In genomic region chr3:188041193-188041592, GRCh38 we compare ENCODE assay signal across 19 cellular contexts.
DNase-seq lines count a peak whose midpoint lies in the region; ATAC-seq and TF ChIP-seq lines count a peak whose summit lies in the region.
"Had no signal": no experiment of that assay in that cellular context is flagged by ENCODE, and none has a peak within 500 bp of the region (broad histone marks: within the 10 kb centered on the region; RNA-seq: fewer than 3 reads in every experiment).

No MANE protein-coding gene starts in this region.

- H3K36me3 ChIP-seq in BLaER1 treated with 17β-estradiol and CSF1 and Interleukin-3, amounts not matched to agents 10 nM and 100 nM: no peaks in the 10 kb centered on the region
- H3K36me3 ChIP-seq in trophoblast cell (ENCODE audit: control insufficient read depth in 1 of 2, insufficient read depth in 2 of 2, low read length in 2 of 2): no peaks in the 10 kb centered on the region

- H2BK5ac ChIP-seq in trophoblast cell (ENCODE audit: low read depth, low read length, poor library complexity): no peak overlapping the region

- peaks cover 12 to 32% (median 23%) of the 10 kb centered on the region in 10 experiments for H3K4me1 ChIP-seq in BLaER1 treated with 17β-estradiol and CSF1 and Interleukin-3, amounts not matched to agents 10 nM and 100 nM
- peaks cover 5 to 16% of the 10 kb centered on the region in 2 experiments for H3K4me1 ChIP-seq in trophoblast cell (ENCODE audit: control insufficient read depth in 1 of 2, insufficient read depth in 2 of 2, low read length in 2 of 2)

- no peaks in the 10 kb centered on the region for H3K27me3 Mint-ChIP-seq in effector memory CD8-positive, alpha-beta T cell
- H3K27me3 Mint-ChIP-seq in stimulated activated memory B cell treated with anti-CD40 and anti-IgM and Interleukin-4, amounts not matched to agents 10 μg/mL and 1 μg/mL and 100 μg/mL, for 72 hours: peaks cover 9% of the 10 kb centered on the region
- peaks cover 12% of the 10 kb centered on the region for H3K27me3 Mint-ChIP-seq in activated T-cell treated with anti-CD3 and anti-CD28 coated beads, Interleukin-2, amount 50 U/mL, for 72 hours (ENCODE audit: low read depth)

- peak; percentile 47 for ATAC-seq in effector memory CD8-positive, alpha-beta T cell (replicated peaks)
- no peak for ATAC-seq in stimulated activated memory B cell treated with anti-CD40 and anti-IgM and Interleukin-4, amounts not matched to agents 10 μg/mL and 1 μg/mL and 100 μg/mL, for 72 hours
- ATAC-seq in HG03280 (IDR thresholded peaks at IDR 0.05; ENCODE audit: unreplicated experiment) (no peak), HG02571 (IDR thresholded peaks at IDR 0.05; ENCODE audit: unreplicated experiment) (no peak)
- ATAC-seq in activated T-cell treated with anti-CD3 and anti-CD28 coated beads, Interleukin-2, amount 50 U/mL, for 72 hours (replicated peaks in 1 of 2): no peak
- ATAC-seq: A549 had no signal

- H4K12ac ChIP-seq in trophoblast cell (ENCODE audit: low read depth, low read length): no peak overlapping the region

- H3K23ac ChIP-seq in trophoblast cell (ENCODE audit: low read length): no peak overlapping the region

- H3K9me3 ChIP-seq in BLaER1 treated with 17β-estradiol and CSF1 and Interleukin-3, amounts not matched to agents 10 nM and 100 nM (replicated peaks in 1 of 11): peaks cover 0 to 10% (median 0%) of the 10 kb centered on the region in 11 experiments; a peak in 4 of 22 replicates
- H3K9me3 ChIP-seq in trophoblast cell (ENCODE audit: insufficient read depth, low read depth, low read length): peaks cover 2% of the 10 kb centered on the region
- H3K9me3 ChIP-seq: A549 had no signal

- WGBS in trophoblast cell (ENCODE audit: extremely low coverage, insufficient coverage, insufficient read length): no CpG with 5 or more reads among the region's 1 CpG

- H3K79me1 ChIP-seq in trophoblast cell (ENCODE audit: low read length): no peaks in the 10 kb centered on the region

- H4K20me1 ChIP-seq in BLaER1 treated with 17β-estradiol and CSF1 and Interleukin-3, amounts not matched to agents 10 nM and 100 nM: no peaks in the 10 kb centered on the region; a peak in 1 of 22 replicates

- H2BK120ac ChIP-seq in trophoblast cell (ENCODE audit: insufficient read depth, low read length, poor library complexity): no peak overlapping the region

- no peaks in the 10 kb centered on the region for H3K79me2 ChIP-seq in trophoblast cell (ENCODE audit: control insufficient read depth, insufficient read depth, low read length, poor library complexity)

- H3K4me3 Mint-ChIP-seq in effector memory CD8-positive, alpha-beta T cell: no peak overlapping the region
- H3K4me3 Mint-ChIP-seq in stimulated activated memory B cell treated with anti-CD40 and anti-IgM and Interleukin-4, amounts not matched to agents 10 μg/mL and 1 μg/mL and 100 μg/mL, for 72 hours: no peak overlapping the region
- no peak overlapping the region for H3K4me3 Mint-ChIP-seq in activated T-cell treated with anti-CD3 and anti-CD28 coated beads, Interleukin-2, amount 50 U/mL, for 72 hours
- H3K4me3 Mint-ChIP-seq: CD14-positive monocyte, IgD-negative memory B cell had no signal

- H2AK5ac ChIP-seq in trophoblast cell (ENCODE audit: low read length): no peak overlapping the region

- TF ChIP-seq CTCF in NB4 (IDR thresholded peaks at IDR 0.05; ENCODE audit: low read depth, low read length): no peak

- H3K4me1 Mint-ChIP-seq in effector memory CD8-positive, alpha-beta T cell (ENCODE audit: low read depth in 2 of 2): peaks cover 8 to 13% of the 10 kb centered on the region in 2 donors
- H3K4me1 Mint-ChIP-seq in stimulated activated memory B cell treated with anti-CD40 and anti-IgM and Interleukin-4, amounts not matched to agents 10 μg/mL and 1 μg/mL and 100 μg/mL, for 72 hours: peaks cover 4% of the 10 kb centered on the region
- peaks cover 16% of the 10 kb centered on the region for H3K4me1 Mint-ChIP-seq in activated T-cell treated with anti-CD3 and anti-CD28 coated beads, Interleukin-2, amount 50 U/mL, for 72 hours (ENCODE audit: low read depth)

- H2AFZ ChIP-seq in trophoblast cell (ENCODE audit: insufficient read depth, low read length, poor library complexity): no peak overlapping the region

- H3K36me3 Mint-ChIP-seq in effector memory CD8-positive, alpha-beta T cell (ENCODE audit: insufficient read depth): no peaks in the 10 kb centered on the region
- H3K36me3 Mint-ChIP-seq in stimulated activated memory B cell treated with anti-CD40 and anti-IgM and Interleukin-4, amounts not matched to agents 10 μg/mL and 1 μg/mL and 100 μg/mL, for 72 hours: no peaks in the 10 kb centered on the region
- no peaks in the 10 kb centered on the region for H3K36me3 Mint-ChIP-seq in activated T-cell treated with anti-CD3 and anti-CD28 coated beads, Interleukin-2, amount 50 U/mL, for 72 hours (ENCODE audit: insufficient read depth in 2 of 2)
- H3K36me3 Mint-ChIP-seq: CD14-positive monocyte had no signal

- no peak overlapping the region for H3K4ac ChIP-seq in trophoblast cell (ENCODE audit: low read depth, low read length)

- H3K27ac ChIP-seq in BLaER1 treated with 17β-estradiol and CSF1 and Interleukin-3, amounts not matched to agents 10 nM and 100 nM: no peak overlapping the region
- no peak overlapping the region for H3K27ac ChIP-seq in trophoblast cell (ENCODE audit: low read depth, low read length)
- H3K27ac ChIP-seq: A549 had no signal

- H4K8ac ChIP-seq in trophoblast cell (ENCODE audit: low read depth, low read length): no peak overlapping the region

- TF ChIP-seq POLR2A in NB4 (IDR thresholded peaks at IDR 0.05; ENCODE audit: extremely low read depth, insufficient read length): no peak

- no peaks in the 10 kb centered on the region for H3K27me3 ChIP-seq in BLaER1 treated with 17β-estradiol and CSF1 and Interleukin-3, amounts not matched to agents 10 nM and 100 nM
- no peaks in the 10 kb centered on the region for H3K27me3 ChIP-seq in trophoblast cell (ENCODE audit: insufficient read depth, low read length)

- no peak overlapping the region for H4K91ac ChIP-seq in trophoblast cell (ENCODE audit: low read depth, low read length)

- H3K4me3 ChIP-seq in BLaER1 treated with 17β-estradiol and CSF1 and Interleukin-3, amounts not matched to agents 10 nM and 100 nM: no peak overlapping the region
- no peak overlapping the region for H3K4me3 ChIP-seq in NB4 (ENCODE audit: low read depth, low read length)
- no peak overlapping the region for H3K4me3 ChIP-seq in trophoblast cell (ENCODE audit: low read depth, low read length)
- H3K4me3 ChIP-seq: A549 had no signal

- H3K9me3 Mint-ChIP-seq in effector memory CD8-positive, alpha-beta T cell: no peaks in the 10 kb centered on the region
- H3K9me3 Mint-ChIP-seq in stimulated activated memory B cell treated with anti-CD40 and anti-IgM and Interleukin-4, amounts not matched to agents 10 μg/mL and 1 μg/mL and 100 μg/mL, for 72 hours: no peaks in the 10 kb centered on the region
- no peaks in the 10 kb centered on the region for H3K9me3 Mint-ChIP-seq in activated T-cell treated with anti-CD3 and anti-CD28 coated beads, Interleukin-2, amount 50 U/mL, for 72 hours
- H3K9me3 Mint-ChIP-seq: IgD-negative memory B cell had no signal

- H3K27ac Mint-ChIP-seq in effector memory CD8-positive, alpha-beta T cell: no peak overlapping the region
- H3K27ac Mint-ChIP-seq in stimulated activated memory B cell treated with anti-CD40 and anti-IgM and Interleukin-4, amounts not matched to agents 10 μg/mL and 1 μg/mL and 100 μg/mL, for 72 hours: no peak overlapping the region
- no peak overlapping the region for H3K27ac Mint-ChIP-seq in activated T-cell treated with anti-CD3 and anti-CD28 coated beads, Interleukin-2, amount 50 U/mL, for 72 hours
- H3K27ac Mint-ChIP-seq: IgD-negative memory B cell had no signal

- H2BK12ac ChIP-seq in trophoblast cell (ENCODE audit: low read length): no peak overlapping the region

- DNase-seq in NB4 (ENCODE audit: low read depth) (peak; percentile 15), trophoblast cell (no peak)
- no peak for DNase-seq in effector memory CD8-positive, alpha-beta T cell
- no peak for DNase-seq in activated T-cell treated with anti-CD3 and anti-CD28 coated beads, Interleukin-2, amount 50 U/mL, for 72 hours
- DNase-seq: DMS153, H7, NCI-H1436, NCI-H2029, NCI-H2171, NCI-H446, NCI-H69, SHP77 treated with DMSO at 0.1 percent for 48 hours had no signal

- H3K4me2 ChIP-seq in BLaER1 treated with 17β-estradiol and CSF1 and Interleukin-3, amounts not matched to agents 10 nM and 100 nM: peak overlapping the region in 8 of 11 experiments; percentile 22 to 61 (median 44); a peak in 17 of 22 replicates
- no peak overlapping the region for H3K4me2 ChIP-seq in trophoblast cell (ENCODE audit: low read length)
- H3K4me2 ChIP-seq: A549 had no signal

- no peak overlapping the region for H3K14ac ChIP-seq in trophoblast cell (ENCODE audit: low read length)

- no peak overlapping the region for H3K9ac ChIP-seq in BLaER1 treated with 17β-estradiol and CSF1 and Interleukin-3, amounts not matched to agents 10 nM and 100 nM
- peak overlapping the region; percentile 14 for H3K9ac ChIP-seq in trophoblast cell (ENCODE audit: low read length)

- H3K18ac ChIP-seq in trophoblast cell (ENCODE audit: low read length): no peak overlapping the region
